In the genomic region with DNA sequence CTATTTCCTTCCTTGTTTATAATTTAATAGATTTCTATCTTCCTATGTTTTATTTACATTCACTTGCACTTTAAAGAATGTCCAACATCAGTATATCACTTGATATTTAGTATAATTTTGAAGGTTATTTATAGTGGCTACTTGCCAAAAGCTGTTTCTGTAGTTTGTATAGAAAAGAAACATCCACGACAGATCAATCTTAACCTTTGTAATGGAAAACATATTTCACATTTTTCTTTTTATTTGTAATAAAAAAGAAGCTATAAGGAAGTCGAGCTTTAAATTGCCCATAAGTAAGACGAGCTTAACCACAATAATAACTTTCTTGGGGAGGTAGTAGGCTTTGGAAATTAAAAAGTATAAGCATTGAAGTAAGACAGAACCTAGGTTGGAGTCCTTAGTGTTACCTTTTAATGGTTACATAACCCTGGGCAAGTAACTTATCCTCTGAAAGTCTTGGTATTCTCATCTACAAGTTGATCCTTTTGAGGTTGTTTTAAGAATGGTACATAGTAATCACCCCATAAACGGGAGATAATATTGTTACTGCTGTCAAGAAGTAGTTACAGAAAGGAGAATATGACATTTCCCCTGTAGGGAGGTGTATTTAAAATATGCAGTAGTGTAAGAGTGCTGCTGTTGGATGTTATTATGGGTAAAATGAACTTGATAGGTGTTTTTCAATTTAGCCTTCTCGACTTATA, we compare ENCODE assay signal across 1 cellular context.
TF ChIP-seq lines count a peak whose summit lies in the region.

No MANE protein-coding gene starts in this region.

TF ChIP-seq in IMR-90, 13 proteins besides CTCF, POLR2A, EP300 and RAD21:
- no peak for TF ChIP-seq MAFK (IDR thresholded peaks at IDR 0.05; ENCODE audit: low read depth, low read length)
- TF ChIP-seq BHLHE40 (IDR thresholded peaks at IDR 0.05; ENCODE audit: low read depth, low read length): no peak
- no peak for TF ChIP-seq MXI1 (IDR thresholded peaks at IDR 0.05; ENCODE audit: borderline replicate concordance, low read depth, low read length)
- TF ChIP-seq RCOR1 (IDR thresholded peaks at IDR 0.05; ENCODE audit: insufficient replicate concordance, low read length): no peak
- no peak for TF ChIP-seq USF2 (IDR thresholded peaks at IDR 0.05; ENCODE audit: low read depth, low read length)
